Comparison of ENCODE assay signal across 8 cellular contexts in the genomic region with DNA sequence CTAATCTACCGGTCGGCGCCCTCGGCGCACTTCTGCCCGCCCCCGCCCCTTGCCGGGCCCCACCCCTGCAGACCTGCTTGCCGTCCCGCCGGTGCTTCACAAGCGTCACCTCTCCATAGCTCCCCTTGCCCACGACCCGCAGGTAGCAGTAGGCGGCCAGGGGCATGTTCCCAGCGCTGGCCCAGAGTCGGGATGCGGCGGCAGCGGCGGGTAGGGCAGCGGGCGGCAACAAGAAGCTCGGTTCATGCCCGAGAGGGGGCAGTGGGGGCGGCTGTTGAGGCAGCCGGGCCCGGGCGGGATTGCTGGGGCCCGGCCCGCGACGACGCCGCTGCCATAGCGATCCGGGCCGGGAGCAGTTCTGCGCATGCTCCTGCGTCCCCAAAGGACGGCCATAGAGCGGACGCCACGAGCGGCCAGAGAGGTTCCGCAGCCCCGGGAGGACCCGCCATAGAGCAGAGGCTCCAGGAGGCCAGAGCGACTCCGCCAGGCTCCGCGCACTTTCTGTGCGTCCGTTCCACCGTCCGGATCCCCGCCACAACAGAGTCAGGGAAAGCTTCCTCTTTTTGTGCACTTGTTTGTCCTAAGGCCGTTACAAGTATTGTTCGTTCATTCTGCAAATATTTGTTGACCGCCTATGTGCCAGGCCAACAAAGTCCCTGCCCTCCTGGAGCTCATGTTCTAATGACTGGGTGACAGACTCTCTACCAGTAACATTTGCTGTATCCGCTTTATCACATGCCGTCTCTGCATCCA. TPM values are rescaled to one million over a fixed set of nuclear protein-coding genes. Genes with fewer than 3 reads are reported as not detected.
DNase-seq lines count a peak whose midpoint lies in the region; ATAC-seq and TF ChIP-seq lines count a peak whose summit lies in the region.

A gene (minus strand): TSS at position 360 of the 753 bp plus-strand sequence. CDS start 194 bp downstream, at position 166.

- no peaks in the 10 kb centered on the region for H3K36me3 Mint-ChIP-seq in activated naive CD8-positive, alpha-beta T cell
- peaks cover under 1% of the 10 kb centered on the region for H3K36me3 Mint-ChIP-seq in osteocyte (ENCODE audit: unreplicated experiment)

- no peaks in the 10 kb centered on the region for H3K9me3 Mint-ChIP-seq in activated naive CD8-positive, alpha-beta T cell (ENCODE audit: low read depth)
- no peaks in the 10 kb centered on the region for H3K9me3 Mint-ChIP-seq in osteocyte (ENCODE audit: unreplicated experiment)

- ATAC-seq in HG02642 (IDR thresholded peaks at IDR 0.05; ENCODE audit: poor library complexity, unreplicated experiment) (peak; percentile 95), thoracic aorta (ENCODE audit: insufficient number of reproducible peaks, low FRiP score, low read depth) (peak; percentile 65)

- peak; percentile 75 for DNase-seq in GM12864 (ENCODE audit: low read depth)
- peak; percentile 83 for DNase-seq in NCI-H1105 treated with DMSO at 0.1 percent for 48 hours (lab: John Stamatoyannopoulos, UW)
- peak; percentile 93 for DNase-seq in SKM-1 treated with dmso at 0.1 percent for 144 hours (lab: John Stamatoyannopoulos, UW; ENCODE audit: unreplicated experiment)
- DNase-seq in head of caudate nucleus, result peak; percentile 86 to 98 (median 95)
- DNase-seq in osteocyte (ENCODE audit: extremely low spot score, unreplicated experiment), result peak; percentile 97
- peak; percentile 49 for DNase-seq in thoracic aorta (ENCODE audit: low spot score)

- H3K9me3 ChIP-seq in thoracic aorta, result no peaks in the 10 kb centered on the region

- H3K4me1 ChIP-seq in thoracic aorta (ENCODE audit: control insufficient read depth in 1 of 2, low read depth in 2 of 2), result peaks cover 9 to 13% of the 10 kb centered on the region in 2 donors

- H3K27ac ChIP-seq in thoracic aorta, result peak within 1 kb of the TSS; percentile 75 to 80

- intact Hi-C loops in head of caudate nucleus (cut with DNase I), result no loop called here

- H3K27me3 ChIP-seq in thoracic aorta (replicated peaks; ENCODE audit: insufficient read depth), result no peaks in the 10 kb centered on the region

- peak within 1 kb of the TSS; percentile 78 for H3K4me3 ChIP-seq in GM12864 (ENCODE audit: low read depth, low read length)
- H3K4me3 ChIP-seq in thoracic aorta, result peak within 1 kb of the TSS; percentile 99

- TF ChIP-seq CTCF in GM12864 (IDR thresholded peaks at IDR 0.05; ENCODE audit: low read depth, low read length, missing control alignments) (no peak), osteocyte (IDR thresholded peaks at IDR 0.05) (peak; percentile 32), thoracic aorta (IDR thresholded peaks at IDR 0.05) (no peak)

- H3K4me3 Mint-ChIP-seq in activated naive CD8-positive, alpha-beta T cell, result peak within 1 kb of the TSS; percentile 98
- H3K4me3 Mint-ChIP-seq in osteocyte (ENCODE audit: unreplicated experiment), result peak within 1 kb of the TSS; percentile 94

- H3K27ac Mint-ChIP-seq in activated naive CD8-positive, alpha-beta T cell, result peak within 1 kb of the TSS; percentile 96
- peak within 1 kb of the TSS; percentile 91 for H3K27ac Mint-ChIP-seq in osteocyte (ENCODE audit: unreplicated experiment)

- peaks cover 3% of the 10 kb centered on the region for H3K36me3 ChIP-seq in thoracic aorta

- H3K4me1 Mint-ChIP-seq in activated naive CD8-positive, alpha-beta T cell (ENCODE audit: low read depth), result peaks cover 20% of the 10 kb centered on the region
- H3K4me1 Mint-ChIP-seq in osteocyte (ENCODE audit: unreplicated experiment), result peaks cover 16% of the 10 kb centered on the region

- no peaks in the 10 kb centered on the region for H3K27me3 Mint-ChIP-seq in activated naive CD8-positive, alpha-beta T cell
- no peaks in the 10 kb centered on the region for H3K27me3 Mint-ChIP-seq in osteocyte (ENCODE audit: unreplicated experiment)

RNA-seq across cellular contexts. Expression of the gene that starts here (rescaled TPM):
- total RNA-seq in osteocyte, result 17.3 and 23.1 TPM in 2 replicates
- total RNA-seq in thoracic aorta, result 10 to 100 TPM; 17.5 to 24.4 TPM

Comparison
In these comparisons a context has a peak if more than half of its experiments do, and no peak if none do; other contexts are left out.
1. Peak in every context shown above with its lines: DNase-seq, ATAC-seq, H3K4me3 ChIP-seq and H3K27ac ChIP-seq.